In the genomic region with DNA sequence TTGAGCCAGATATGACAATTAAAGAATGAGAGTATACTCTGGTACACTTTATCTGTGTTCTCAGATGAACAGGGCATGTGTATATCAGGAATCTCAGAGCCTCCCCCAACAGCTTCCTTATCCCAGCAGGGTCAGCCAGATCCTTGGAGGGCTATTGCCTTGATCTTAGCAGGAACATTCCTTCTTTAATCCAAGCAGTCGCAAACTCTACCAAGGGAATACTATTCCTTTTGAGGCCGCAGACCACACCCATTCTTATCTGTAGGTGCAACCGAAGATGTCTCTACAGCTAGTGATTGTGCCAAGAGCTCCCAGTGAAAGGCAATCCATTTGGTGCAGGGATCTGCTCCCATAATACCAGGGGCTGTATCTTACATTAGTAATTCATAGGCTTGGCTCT, we compare ENCODE assay signal across 20 cellular contexts.
DNase-seq lines count a peak whose midpoint lies in the region; ATAC-seq and TF ChIP-seq lines count a peak whose summit lies in the region.
"Had no signal": no experiment of that assay in that cellular context is flagged by ENCODE, and none has a peak within 500 bp of the region (broad histone marks: within the 10 kb centered on the region; RNA-seq: fewer than 3 reads in every experiment).

No MANE protein-coding gene starts in this region.

- no peaks in the 10 kb centered on the region for H3K36me3 Mint-ChIP-seq in endodermal cell (ENCODE audit: low read depth)
- H3K36me3 Mint-ChIP-seq: CD4-positive, CD25-positive, alpha-beta regulatory T cell; CD8-positive, alpha-beta T cell had no signal

- no peaks in the 10 kb centered on the region for H3K9me3 Mint-ChIP-seq in endodermal cell
- H3K9me3 Mint-ChIP-seq: CD8-positive, alpha-beta T cell; H9 had no signal

- DNase-seq in ELF-1 (ENCODE audit: low read depth, low spot score) (peak; percentile 24), endodermal cell (peak; percentile 52), mesendoderm (peak; percentile 75), occipital lobe (lab: John Stamatoyannopoulos, UW) (no peak)
- no peak for DNase-seq in activated CD4-positive, alpha-beta T cell treated with anti-CD3 and anti-CD28 coated beads, Interleukin-2, amount 50 U/mL, for 48 hours
- DNase-seq: Caco-2; CD4-positive, CD25-positive, alpha-beta regulatory T cell; CD8-positive, alpha-beta T cell; DMS153; DND-41; GDM1; GM23248; H9 had no signal

- H4K8ac ChIP-seq in mesendoderm (ENCODE audit: low read depth, low read length) = no peak overlapping the region

- H3K9ac ChIP-seq in endodermal cell (ENCODE audit: extremely low read depth, low read length, poor library complexity, severe bottlenecking) (no peak overlapping the region), mesendoderm (ENCODE audit: low read length) (no peak overlapping the region)
- H3K9ac ChIP-seq: BLaER1, GM23248 had no signal

- H4K5ac ChIP-seq in mesendoderm (ENCODE audit: low read length) = no peak overlapping the region

- no peak overlapping the region for H3K56ac ChIP-seq in mesendoderm (ENCODE audit: low read length)

- no peak overlapping the region for H3K4me3 ChIP-seq in endodermal cell (ENCODE audit: low read length)
- no peak overlapping the region for H3K4me3 ChIP-seq in mesendoderm (ENCODE audit: low read length)
- H3K4me3 ChIP-seq: BLaER1, GM12878, GM23248 had no signal

- no peak overlapping the region for H3K4me2 ChIP-seq in mesendoderm (ENCODE audit: low read length)
- H3K4me2 ChIP-seq: BLaER1 had no signal

- no peak overlapping the region for H2BK15ac ChIP-seq in mesendoderm (replicated peaks; ENCODE audit: low read depth)

- no peak overlapping the region for H3K23ac ChIP-seq in mesendoderm (ENCODE audit: low read length)

- H3K36me3 ChIP-seq in endodermal cell (ENCODE audit: control insufficient read depth, insufficient read depth, low read length) = no peaks in the 10 kb centered on the region
- no peaks in the 10 kb centered on the region for H3K36me3 ChIP-seq in mesendoderm (ENCODE audit: control insufficient read depth, insufficient read depth, low read length)
- H3K36me3 ChIP-seq: BLaER1 had no signal

- ATAC-seq in GM21529 (IDR thresholded peaks at IDR 0.05; ENCODE audit: unreplicated experiment) = no peak
- ATAC-seq: CD8-positive, alpha-beta T cell; GM12878; HCT116 had no signal

- no peak overlapping the region for H2BK5ac ChIP-seq in mesendoderm (ENCODE audit: low read length)

- no peak overlapping the region for H3K4ac ChIP-seq in mesendoderm (ENCODE audit: low read depth, low read length)

- no peaks in the 10 kb centered on the region for H3K27me3 Mint-ChIP-seq in endodermal cell (ENCODE audit: insufficient read depth)
- H3K27me3 Mint-ChIP-seq: B cell; CD4-positive, CD25-positive, alpha-beta regulatory T cell had no signal

- H3K27me3 ChIP-seq in endodermal cell (ENCODE audit: control insufficient read depth, insufficient read depth, low read length, poor library complexity, severe bottlenecking) (no peaks in the 10 kb centered on the region), mesendoderm (ENCODE audit: insufficient read depth, low read length, poor library complexity) (no peaks in the 10 kb centered on the region)
- H3K27me3 ChIP-seq: BLaER1 had no signal

- WGBS in endodermal cell (ENCODE audit: insufficient coverage in 1 of 2, insufficient read length in 1 of 2), 2 experiments = 75 to 81% methylated on average over 3 of the region's 3 CpGs
- WGBS in mesendoderm (ENCODE audit: extremely low coverage, insufficient coverage, low lambda C conversion rate) = no CpG with 5 or more reads among the region's 3 CpGs

- no peak overlapping the region for H3K18ac ChIP-seq in mesendoderm (ENCODE audit: low read length)

- H2BK120ac ChIP-seq in mesendoderm (ENCODE audit: low read depth, low read length) = no peak overlapping the region

- no peak for TF ChIP-seq CTCF in endodermal cell (conservative IDR thresholded peaks at IDR 0.05)

- H3K27ac ChIP-seq in endodermal cell (ENCODE audit: low read depth, low read length) (no peak overlapping the region), mesendoderm (ENCODE audit: low read depth, low read length) (no peak overlapping the region)
- H3K27ac ChIP-seq: 22Rv1, BLaER1, C4-2B, GM23248 had no signal

- H3K79me2 ChIP-seq in mesendoderm (ENCODE audit: control insufficient read depth, insufficient read depth, low read length) = no peaks in the 10 kb centered on the region

- no peaks in the 10 kb centered on the region for H3K79me1 ChIP-seq in mesendoderm (ENCODE audit: low read length)

- no peak overlapping the region for H3K4me3 Mint-ChIP-seq in endodermal cell
- H3K4me3 Mint-ChIP-seq: B cell; CD4-positive, CD25-positive, alpha-beta regulatory T cell; CD8-positive, alpha-beta T cell; H9 had no signal

- H3K4me1 Mint-ChIP-seq in endodermal cell = no peaks in the 10 kb centered on the region
- H3K4me1 Mint-ChIP-seq: B cell; CD4-positive, CD25-positive, alpha-beta regulatory T cell; H9 had no signal

- H3K27ac Mint-ChIP-seq in endodermal cell = no peak overlapping the region
- H3K27ac Mint-ChIP-seq: B cell; CD4-positive, CD25-positive, alpha-beta regulatory T cell; CD8-positive, alpha-beta T cell; H9 had no signal

- no peaks in the 10 kb centered on the region for H3K9me3 ChIP-seq in endodermal cell (ENCODE audit: control insufficient read depth, low read length)
- H3K9me3 ChIP-seq: BLaER1, Caco-2 had no signal

- no peaks in the 10 kb centered on the region for H3K4me1 ChIP-seq in endodermal cell (ENCODE audit: control insufficient read depth, insufficient read depth, low read length)
- no peaks in the 10 kb centered on the region for H3K4me1 ChIP-seq in mesendoderm (ENCODE audit: control insufficient read depth, low read depth, low read length)
- H3K4me1 ChIP-seq: BLaER1, Caco-2 had no signal

- no peak overlapping the region for H2AK5ac ChIP-seq in mesendoderm (ENCODE audit: low read length)

Comparison
In these comparisons a context has a peak if more than half of its experiments do, and no peak if none do; other contexts are left out.
1. DNase-seq: peak in ELF-1 (single experiment), endodermal cell (single experiment) and mesendoderm (single experiment); none in occipital lobe (single experiment) and activated CD4-positive, alpha-beta T cell treated with anti-CD3 and anti-CD28 coated beads, Interleukin-2, amount 50 U/mL, for 48 hours (0 of 2).